6 cellular contexts compared by ENCODE assay signal in genomic region chr13:82827704-82828103, GRCh38.
"Had no signal": no experiment of that assay in that cellular context is flagged by ENCODE, and none has a peak within 500 bp of the region (broad histone marks: within the 10 kb centered on the region; RNA-seq: fewer than 3 reads in every experiment).

No MANE protein-coding gene starts in this region.

- H3K27ac ChIP-seq: HL-60, KMS-11 had no signal

- ATAC-seq: K562 had no signal

- DNase-seq: KBM-7, KG1 had no signal

- FAIRE-seq: HTR-8/SVneo, K562 had no signal

- H3K4me3 ChIP-seq: K562 had no signal

- H3K4me2 ChIP-seq: KMS-11 had no signal

- H3K9ac ChIP-seq: KMS-11 had no signal
